1 cellular context compared by ENCODE assay signal in genomic region chr1:19206947-19207346, GRCh38.
TF ChIP-seq lines count a peak whose summit lies in the region.

No MANE protein-coding gene starts in this region.

TF ChIP-seq in IMR-90, 13 proteins besides CTCF, POLR2A, EP300 and RAD21 (continued from another document):
- TF ChIP-seq CEBPB (IDR thresholded peaks at IDR 0.05; ENCODE audit: low read depth, low read length), result no peak
- no peak for TF ChIP-seq CHD1 (IDR thresholded peaks at IDR 0.05; ENCODE audit: low read depth, low read length)
- no peak for TF ChIP-seq RFX5 (IDR thresholded peaks at IDR 0.05; ENCODE audit: low read depth, low read length)
- no peak for TF ChIP-seq FOS (IDR thresholded peaks at IDR 0.05; ENCODE audit: low read depth, low read length)
- no peak for TF ChIP-seq MAFK (IDR thresholded peaks at IDR 0.05; ENCODE audit: low read depth, low read length)
- TF ChIP-seq SMC3 (IDR thresholded peaks at IDR 0.05; ENCODE audit: low read depth, low read length), result no peak
